In genomic region chr20:60632420-60633262, GRCh38 we compare ENCODE assay signal across 27 cellular contexts.
DNase-seq lines count a peak whose midpoint lies in the region; ATAC-seq and TF ChIP-seq lines count a peak whose summit lies in the region.
"Had no signal": no experiment of that assay in that cellular context is flagged by ENCODE, and none has a peak within 500 bp of the region (broad histone marks: within the 10 kb centered on the region; RNA-seq: fewer than 3 reads in every experiment).

No MANE protein-coding gene starts in this region.

- H3K36me3 ChIP-seq in colonic mucosa, result no peaks in the 10 kb centered on the region
- H3K36me3 ChIP-seq: left lung, pancreas had no signal

- no peaks in the 10 kb centered on the region for H3K4me1 Mint-ChIP-seq in activated naive CD8-positive, alpha-beta T cell treated with anti-CD3 and anti-CD28 coated beads, Interleukin-2, amount 50 U/mL, for 24 hours
- H3K4me1 Mint-ChIP-seq: activated CD4-positive, alpha-beta memory T cell treated with anti-CD3 and anti-CD28 coated beads, Interleukin-2, amount 10 ng/mL, durations not matched to agents 7 days and 5 days; activated naive CD8-positive, alpha-beta T cell treated with anti-CD3 and anti-CD28 coated beads for 36 hours; mesothelial cell of epicardium; T-cell had no signal

- no peaks in the 10 kb centered on the region for H3K9me3 ChIP-seq in colonic mucosa
- H3K9me3 ChIP-seq: A549, left lung, pancreas had no signal

- H3K27ac Mint-ChIP-seq in activated naive CD8-positive, alpha-beta T cell treated with anti-CD3 and anti-CD28 coated beads, Interleukin-2, amount 50 U/mL, for 24 hours, result no peak overlapping the region
- H3K27ac Mint-ChIP-seq: activated CD4-positive, alpha-beta memory T cell treated with anti-CD3 and anti-CD28 coated beads, Interleukin-2, amount 10 ng/mL, durations not matched to agents 7 days and 5 days; activated naive CD8-positive, alpha-beta T cell treated with anti-CD3 and anti-CD28 coated beads for 36 hours; mesothelial cell of epicardium; natural killer cell treated with Interleukin-12 subunit alpha and Interleukin-12 subunit beta and Interleukin-15 and Interleukin-18, amount 100 ng/mL, for 72 hours; T-cell had no signal

- H3K27ac ChIP-seq in colonic mucosa, result no peak overlapping the region
- H3K27ac ChIP-seq: A549, dorsolateral prefrontal cortex, left lung, pancreas had no signal

- no peak overlapping the region for H3K4me3 Mint-ChIP-seq in activated naive CD8-positive, alpha-beta T cell treated with anti-CD3 and anti-CD28 coated beads, Interleukin-2, amount 50 U/mL, for 24 hours
- H3K4me3 Mint-ChIP-seq: activated CD4-positive, alpha-beta memory T cell treated with anti-CD3 and anti-CD28 coated beads, Interleukin-2, amount 10 ng/mL, durations not matched to agents 7 days and 5 days; activated naive CD8-positive, alpha-beta T cell treated with anti-CD3 and anti-CD28 coated beads for 36 hours; mesothelial cell of epicardium; natural killer cell treated with Interleukin-12 subunit alpha and Interleukin-12 subunit beta and Interleukin-15 and Interleukin-18, amount 100 ng/mL, for 72 hours; T-cell had no signal

- no peaks in the 10 kb centered on the region for H3K9me3 Mint-ChIP-seq in activated naive CD8-positive, alpha-beta T cell treated with anti-CD3 and anti-CD28 coated beads, Interleukin-2, amount 50 U/mL, for 24 hours
- H3K9me3 Mint-ChIP-seq: activated CD4-positive, alpha-beta memory T cell treated with anti-CD3 and anti-CD28 coated beads, Interleukin-2, amount 10 ng/mL, durations not matched to agents 7 days and 5 days; activated naive CD8-positive, alpha-beta T cell treated with anti-CD3 and anti-CD28 coated beads for 36 hours; natural killer cell treated with Interleukin-12 subunit alpha and Interleukin-12 subunit beta and Interleukin-15 and Interleukin-18, amount 100 ng/mL, for 72 hours; T-cell had no signal

- no peaks in the 10 kb centered on the region for H3K36me3 Mint-ChIP-seq in activated naive CD8-positive, alpha-beta T cell treated with anti-CD3 and anti-CD28 coated beads, Interleukin-2, amount 50 U/mL, for 24 hours (ENCODE audit: low read depth)
- H3K36me3 Mint-ChIP-seq: activated naive CD8-positive, alpha-beta T cell treated with anti-CD3 and anti-CD28 coated beads for 36 hours; mesothelial cell of epicardium; natural killer cell treated with Interleukin-12 subunit alpha and Interleukin-12 subunit beta and Interleukin-15 and Interleukin-18, amount 100 ng/mL, for 72 hours; T-cell had no signal

- peak; percentile 45 for DNase-seq in Right ventricle myocardium inferior (ENCODE audit: missing footprints)
- DNase-seq in cardiac septum (ENCODE audit: low spot score), result no peak
- peak; percentile 51 for DNase-seq in SW480 (ENCODE audit: low spot score)
- peak; percentile 1 for DNase-seq in kidney tubule cell (ENCODE audit: low spot score)
- DNase-seq in stromal cell of bone marrow (ENCODE audit: low read depth), result peak; percentile 19
- DNase-seq in stimulated activated CD4-positive, alpha-beta T cell treated with anti-CD3 and anti-CD28 coated beads, Interleukin-2, amount 100 ng/mL, for 48 hours, result no peak
- no peak for DNase-seq in colonic mucosa
- no peak for DNase-seq in activated naive CD8-positive, alpha-beta T cell treated with anti-CD3 and anti-CD28 coated beads, Interleukin-2, amount 50 U/mL, for 24 hours
- DNase-seq: activated CD4-positive, alpha-beta memory T cell treated with anti-CD3 and anti-CD28 coated beads, Interleukin-2, amount 10 ng/mL, durations not matched to agents 7 days and 5 days; activated effector memory CD4-positive, alpha-beta T cell treated with Interleukin-2 at 50 U/mL for 16 hours; activated naive CD8-positive, alpha-beta T cell treated with anti-CD3 and anti-CD28 coated beads for 36 hours; DMS79; dorsolateral prefrontal cortex; GF-D8; GOT3; left lung; MV-4-11; NCI-H1930; NCI-H226; pancreas; substantia nigra; T-cell had no signal

- ATAC-seq in Right ventricle myocardium inferior, result peak; percentile 91
- ATAC-seq in activated naive CD8-positive, alpha-beta T cell treated with anti-CD3 and anti-CD28 coated beads, Interleukin-2, amount 50 U/mL, for 24 hours, result no peak
- ATAC-seq: A549; activated CD4-positive, CD25-positive, alpha-beta regulatory T cell treated with anti-CD3 and anti-CD28 coated beads, Interleukin-2, amount 50 U/mL, for 24 hours; left lung; Panc1; pancreas; T-cell had no signal

- no peaks in the 10 kb centered on the region for H3K27me3 Mint-ChIP-seq in activated naive CD8-positive, alpha-beta T cell treated with anti-CD3 and anti-CD28 coated beads, Interleukin-2, amount 50 U/mL, for 24 hours
- H3K27me3 Mint-ChIP-seq: activated CD4-positive, alpha-beta memory T cell treated with anti-CD3 and anti-CD28 coated beads, Interleukin-2, amount 10 ng/mL, durations not matched to agents 7 days and 5 days; activated naive CD8-positive, alpha-beta T cell treated with anti-CD3 and anti-CD28 coated beads for 36 hours had no signal

- no peaks in the 10 kb centered on the region for H3K4me1 ChIP-seq in colonic mucosa
- H3K4me1 ChIP-seq: A549, left lung, pancreas had no signal

- no peaks in the 10 kb centered on the region for H3K27me3 ChIP-seq in colonic mucosa
- H3K27me3 ChIP-seq: left lung, pancreas had no signal

- H3K4me3 ChIP-seq in colonic mucosa, result no peak overlapping the region
- H3K4me3 ChIP-seq: A549, dorsolateral prefrontal cortex, left lung, pancreas had no signal

- H3K9ac ChIP-seq in colonic mucosa (ENCODE audit: low read depth in 2 of 2, low read length in 2 of 2), result no peak overlapping the region

- TF ChIP-seq CTCF in colonic mucosa (IDR thresholded peaks at IDR 0.05), result no peak

- intact Hi-C loops in Right ventricle myocardium inferior (cut with DNase I), result no loop called here
- intact Hi-C loops in cardiac septum (cut with DNase I), result no loop called here
- intact Hi-C loops in colonic mucosa (cut with DNase I), result no loop called here

Comparison
In these comparisons a context has a peak if more than half of its experiments do, and no peak if none do; other contexts are left out.
1. DNase-seq: peak in Right ventricle myocardium inferior (single experiment), SW480 (single experiment), kidney tubule cell (single experiment) and stromal cell of bone marrow (single experiment); none in cardiac septum (single experiment), stimulated activated CD4-positive, alpha-beta T cell treated with anti-CD3 and anti-CD28 coated beads, Interleukin-2, amount 100 ng/mL, for 48 hours (0 of 2), colonic mucosa (single experiment) and activated naive CD8-positive, alpha-beta T cell treated with anti-CD3 and anti-CD28 coated beads, Interleukin-2, amount 50 U/mL, for 24 hours (single experiment).